ENCODE assay signal across 18 cellular contexts in the genomic region with DNA sequence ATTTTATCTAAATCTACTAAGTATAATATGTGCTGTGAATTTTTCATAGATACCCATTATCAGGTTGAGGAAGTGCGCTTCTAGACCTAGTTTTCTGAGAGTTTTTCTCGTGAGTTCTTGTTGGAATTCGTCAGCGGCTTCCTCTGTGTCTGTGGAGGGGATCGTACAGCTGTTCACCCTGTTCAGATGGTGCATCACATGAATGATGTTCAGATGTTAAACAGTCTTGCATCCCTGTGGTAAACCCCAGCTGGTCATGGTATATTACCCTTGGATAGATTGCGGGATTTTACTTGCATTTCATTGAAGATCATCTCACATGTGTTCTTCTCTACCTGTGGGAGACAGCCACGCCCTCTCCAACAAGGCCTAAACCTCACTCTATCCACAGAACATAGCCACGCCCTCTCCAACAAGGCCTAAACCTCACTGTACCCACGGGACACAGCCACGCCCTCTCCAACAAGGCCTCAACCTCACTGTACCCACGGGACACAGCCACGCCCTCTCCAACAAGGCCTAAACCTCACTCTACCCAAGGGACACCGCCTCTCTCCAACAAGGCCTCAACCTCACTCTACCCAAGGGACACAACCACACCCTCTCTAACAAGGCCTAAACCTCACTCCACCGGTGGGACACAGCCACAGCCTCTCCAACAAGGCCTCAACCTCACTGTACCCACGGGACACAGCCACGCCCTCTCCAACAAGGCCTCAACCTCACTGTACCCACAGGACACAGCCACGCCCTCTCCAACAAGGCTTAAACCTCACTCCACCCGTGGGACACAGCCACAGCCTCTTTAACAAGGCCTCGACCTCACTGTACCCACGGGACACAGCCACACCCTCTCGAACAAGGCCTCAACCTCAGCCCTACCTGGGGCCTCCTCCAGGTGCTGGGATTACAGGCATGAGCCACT.
DNase-seq lines count a peak whose midpoint lies in the region; ATAC-seq, FAIRE-seq and TF ChIP-seq lines count a peak whose summit lies in the region.
"Had no signal": no experiment of that assay in that cellular context is flagged by ENCODE, and none has a peak within 500 bp of the region (broad histone marks: within the 10 kb centered on the region; RNA-seq: fewer than 3 reads in every experiment).

No MANE protein-coding gene starts in this region.

- no peak overlapping the region for H3K27ac ChIP-seq in prostate gland
- H3K27ac ChIP-seq: gastrocnemius medialis, suprapubic skin had no signal

- H3K4me3 Mint-ChIP-seq in activated CD4-positive, alpha-beta T cell treated with anti-CD3 and anti-CD28 coated beads for 36 hours, result no peak overlapping the region
- H3K4me3 Mint-ChIP-seq in T-cell, result peak overlapping the region in 1 of 3 donors; percentile 47
- no peak overlapping the region for H3K4me3 Mint-ChIP-seq in progenitor cell of endocrine pancreas (ENCODE audit: low read depth)
- H3K4me3 Mint-ChIP-seq: nephron had no signal

- peaks cover 10% of the 10 kb centered on the region for H3K9me3 Mint-ChIP-seq in activated CD4-positive, alpha-beta T cell treated with anti-CD3 and anti-CD28 coated beads for 36 hours (ENCODE audit: low read depth)
- H3K9me3 Mint-ChIP-seq in T-cell (peaks cover 5 to 11% (median 6%) of the 10 kb centered on the region in 3 donors), progenitor cell of endocrine pancreas (ENCODE audit: low read depth) (peaks cover 10% of the 10 kb centered on the region)

- intact Hi-C loops in activated CD4-positive, alpha-beta T cell treated with anti-CD3 and anti-CD28 coated beads for 36 hours (cut with DNase I, micrococcal nuclease), result no loop called here
- intact Hi-C loops in prostate gland (cut with DNase I), result no loop called here

- no peak for TF ChIP-seq POLR2A in prostate gland (IDR thresholded peaks at IDR 0.05)

- no peak for FAIRE-seq in frontal cortex (lab: Jason Lieb, UNC)
- FAIRE-seq: A204.1, D721Med, keratinocyte had no signal

- no peaks in the 10 kb centered on the region for H3K27me3 ChIP-seq in prostate gland (replicated peaks; ENCODE audit: insufficient read depth)
- H3K27me3 ChIP-seq: gastrocnemius medialis, suprapubic skin had no signal

- peak overlapping the region; percentile 97 for H3K27ac Mint-ChIP-seq in activated CD4-positive, alpha-beta T cell treated with anti-CD3 and anti-CD28 coated beads for 36 hours
- H3K27ac Mint-ChIP-seq in T-cell (peak overlapping the region; percentile 95 to 99), progenitor cell of endocrine pancreas (peak overlapping the region; percentile 60)
- H3K27ac Mint-ChIP-seq: nephron had no signal

- 91% methylated on average over 21 of the region's 21 CpGs for WGBS in prostate gland

- peaks cover 43% of the 10 kb centered on the region for H3K36me3 Mint-ChIP-seq in activated CD4-positive, alpha-beta T cell treated with anti-CD3 and anti-CD28 coated beads for 36 hours (ENCODE audit: low read depth)
- H3K36me3 Mint-ChIP-seq in T-cell (peaks cover 53% of the 10 kb centered on the region), progenitor cell of endocrine pancreas (ENCODE audit: insufficient read depth) (peaks cover 11% of the 10 kb centered on the region)

- no peaks in the 10 kb centered on the region for H3K36me3 ChIP-seq in prostate gland
- H3K36me3 ChIP-seq: gastrocnemius medialis, suprapubic skin had no signal

- H3K27me3 Mint-ChIP-seq in activated CD4-positive, alpha-beta T cell treated with anti-CD3 and anti-CD28 coated beads for 36 hours, result no peaks in the 10 kb centered on the region
- H3K27me3 Mint-ChIP-seq in T-cell, result no peaks in the 10 kb centered on the region
- H3K27me3 Mint-ChIP-seq in progenitor cell of endocrine pancreas, result no peaks in the 10 kb centered on the region

- peaks cover 36% of the 10 kb centered on the region for H3K4me1 Mint-ChIP-seq in activated CD4-positive, alpha-beta T cell treated with anti-CD3 and anti-CD28 coated beads for 36 hours
- peaks cover 34 to 53% (median 53%) of the 10 kb centered on the region in 3 donors for H3K4me1 Mint-ChIP-seq in T-cell
- H3K4me1 Mint-ChIP-seq in progenitor cell of endocrine pancreas (ENCODE audit: low read depth), result no peaks in the 10 kb centered on the region

- peak; percentile 26 for DNase-seq in activated CD4-positive, alpha-beta T cell treated with anti-CD3 and anti-CD28 coated beads for 36 hours
- no peak for DNase-seq in activated CD4-positive, alpha-beta T cell treated with anti-CD3 and anti-CD28 coated beads, Interleukin-2, amount 50 U/mL, for 48 hours
- DNase-seq in T-cell, result no peak
- DNase-seq in central memory CD4-positive, alpha-beta T cell, result peak; percentile 23
- DNase-seq in progenitor cell of endocrine pancreas (ENCODE audit: low spot score, unreplicated experiment), result no peak
- DNase-seq in frontal cortex (ENCODE audit: low spot score in 2 of 2), result no peak
- no peak for DNase-seq in prostate gland (ENCODE audit: low spot score)
- DNase-seq: effector CD4-positive, alpha-beta T cell; NCI-H1092; NCI-H345 had no signal

- no peaks in the 10 kb centered on the region for H3K4me1 ChIP-seq in prostate gland (replicated peaks)
- H3K4me1 ChIP-seq: suprapubic skin had no signal

- TF ChIP-seq CTCF in progenitor cell of endocrine pancreas (IDR thresholded peaks at IDR 0.05; ENCODE audit: unreplicated experiment) (no peak), prostate gland (IDR thresholded peaks at IDR 0.05) (no peak)

- H3K9me3 ChIP-seq in prostate gland, result no peaks in the 10 kb centered on the region
- H3K9me3 ChIP-seq: suprapubic skin had no signal

- CTCF ChIA-PET in activated CD4-positive, alpha-beta T cell treated with anti-CD3 and anti-CD28 coated beads for 36 hours (lab: Charles Lee), result interaction anchor here (0.6 to 1.1 kb wide), 3 partner anchors 7 to 1247 kb away, joined by 3 to 5 read pairs (median 3); no protein-coding TSS in a partner anchor
- CTCF ChIA-PET in T-cell (lab: Charles Lee), result no interaction called here

- H3K4me3 ChIP-seq in prostate gland, result no peak overlapping the region
- H3K4me3 ChIP-seq: gastrocnemius medialis, suprapubic skin had no signal

- ATAC-seq in activated CD4-positive, alpha-beta T cell treated with anti-CD3 and anti-CD28 coated beads for 36 hours, result peak; percentile 34
- peak; percentile 26 to 45 (median 36) for ATAC-seq in T-cell (replicated peaks in 1 of 4)
- ATAC-seq in HG02870 (IDR thresholded peaks at IDR 0.05; ENCODE audit: unreplicated experiment), result no peak
- ATAC-seq: gastrocnemius medialis, sciatic nerve had no signal

- POLR2A ChIA-PET in activated CD4-positive, alpha-beta T cell treated with anti-CD3 and anti-CD28 coated beads for 36 hours (lab: Charles Lee), result interaction anchor here (1.1 kb wide), 1 partner anchor 20 kb away, joined by 5 read pairs; no protein-coding TSS in a partner anchor
- POLR2A ChIA-PET in T-cell (lab: Charles Lee), result no interaction called here

Comparison
In these comparisons a context has a peak if more than half of its experiments do, and no peak if none do; other contexts are left out.
1. DNase-seq: peak in activated CD4-positive, alpha-beta T cell treated with anti-CD3 and anti-CD28 coated beads for 36 hours (single experiment) and central memory CD4-positive, alpha-beta T cell (single experiment); none in activated CD4-positive, alpha-beta T cell treated with anti-CD3 and anti-CD28 coated beads, Interleukin-2, amount 50 U/mL, for 48 hours (0 of 2), T-cell (0 of 34), progenitor cell of endocrine pancreas (single experiment), frontal cortex (0 of 2) and prostate gland (single experiment).
2. Peak in every context shown above with its lines, with median percentiles within 50 percentile points of each other: H3K27ac Mint-ChIP-seq.